In the genomic region with DNA sequence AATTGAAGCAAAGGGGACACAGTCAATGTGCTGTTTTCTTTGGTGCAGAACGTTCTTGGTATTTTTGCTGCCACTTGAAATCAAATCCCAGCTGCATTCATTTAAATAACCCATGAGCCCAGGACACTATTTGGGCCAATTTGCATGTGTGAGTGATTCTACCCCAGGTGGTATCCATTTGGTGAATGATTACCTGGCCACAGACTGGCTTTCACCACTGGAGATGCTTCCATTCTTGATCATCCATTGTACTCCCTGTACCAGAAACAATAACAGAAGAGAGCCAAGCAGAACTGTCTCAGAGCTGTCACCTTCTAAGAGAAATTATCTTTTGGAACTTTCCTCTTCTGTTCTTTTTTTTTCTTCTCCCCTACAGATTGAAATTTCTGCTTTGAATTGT, we compare ENCODE assay signal across 1 cellular context.
TF ChIP-seq lines count a peak whose summit lies in the region.

No MANE protein-coding gene starts in this region.

TF ChIP-seq in WTC11, 78 proteins besides CTCF, POLR2A, EP300 and RAD21 (continued from another document):
- TF ChIP-seq, protein P1, sequence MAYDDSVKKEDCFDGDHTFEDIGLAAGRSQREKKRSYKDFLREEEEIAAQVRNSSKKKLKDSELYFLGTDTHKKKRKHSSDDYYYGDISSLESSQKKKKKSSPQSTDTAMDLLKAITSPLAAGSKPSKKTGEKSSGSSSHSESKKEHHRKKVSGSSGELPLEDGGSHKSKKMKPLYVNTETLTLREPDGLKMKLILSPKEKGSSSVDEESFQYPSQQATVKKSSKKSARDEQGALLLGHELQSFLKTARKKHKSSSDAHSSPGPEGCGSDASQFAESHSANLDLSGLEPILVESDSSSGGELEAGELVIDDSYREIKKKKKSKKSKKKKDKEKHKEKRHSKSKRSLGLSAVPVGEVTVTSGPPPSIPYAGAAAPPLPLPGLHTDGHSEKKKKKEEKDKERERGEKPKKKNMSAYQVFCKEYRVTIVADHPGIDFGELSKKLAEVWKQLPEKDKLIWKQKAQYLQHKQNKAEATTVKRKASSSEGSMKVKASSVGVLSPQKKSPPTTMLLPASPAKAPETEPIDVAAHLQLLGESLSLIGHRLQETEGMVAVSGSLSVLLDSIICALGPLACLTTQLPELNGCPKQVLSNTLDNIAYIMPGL (CRISPR knock-in tag; IDR thresholded peaks at IDR 0.05), result no peak
- TF ChIP-seq, protein P2, sequence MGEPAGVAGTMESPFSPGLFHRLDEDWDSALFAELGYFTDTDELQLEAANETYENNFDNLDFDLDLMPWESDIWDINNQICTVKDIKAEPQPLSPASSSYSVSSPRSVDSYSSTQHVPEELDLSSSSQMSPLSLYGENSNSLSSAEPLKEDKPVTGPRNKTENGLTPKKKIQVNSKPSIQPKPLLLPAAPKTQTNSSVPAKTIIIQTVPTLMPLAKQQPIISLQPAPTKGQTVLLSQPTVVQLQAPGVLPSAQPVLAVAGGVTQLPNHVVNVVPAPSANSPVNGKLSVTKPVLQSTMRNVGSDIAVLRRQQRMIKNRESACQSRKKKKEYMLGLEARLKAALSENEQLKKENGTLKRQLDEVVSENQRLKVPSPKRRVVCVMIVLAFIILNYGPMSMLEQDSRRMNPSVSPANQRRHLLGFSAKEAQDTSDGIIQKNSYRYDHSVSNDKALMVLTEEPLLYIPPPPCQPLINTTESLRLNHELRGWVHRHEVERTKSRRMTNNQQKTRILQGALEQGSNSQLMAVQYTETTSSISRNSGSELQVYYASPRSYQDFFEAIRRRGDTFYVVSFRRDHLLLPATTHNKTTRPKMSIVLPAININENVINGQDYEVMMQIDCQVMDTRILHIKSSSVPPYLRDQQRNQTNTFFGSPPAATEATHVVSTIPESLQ (CRISPR knock-in tag; IDR thresholded peaks at IDR 0.05), result no peak
- no peak for TF ChIP-seq MYBL2 (CRISPR knock-in tag; IDR thresholded peaks at IDR 0.05)
- TF ChIP-seq, protein P3, sequence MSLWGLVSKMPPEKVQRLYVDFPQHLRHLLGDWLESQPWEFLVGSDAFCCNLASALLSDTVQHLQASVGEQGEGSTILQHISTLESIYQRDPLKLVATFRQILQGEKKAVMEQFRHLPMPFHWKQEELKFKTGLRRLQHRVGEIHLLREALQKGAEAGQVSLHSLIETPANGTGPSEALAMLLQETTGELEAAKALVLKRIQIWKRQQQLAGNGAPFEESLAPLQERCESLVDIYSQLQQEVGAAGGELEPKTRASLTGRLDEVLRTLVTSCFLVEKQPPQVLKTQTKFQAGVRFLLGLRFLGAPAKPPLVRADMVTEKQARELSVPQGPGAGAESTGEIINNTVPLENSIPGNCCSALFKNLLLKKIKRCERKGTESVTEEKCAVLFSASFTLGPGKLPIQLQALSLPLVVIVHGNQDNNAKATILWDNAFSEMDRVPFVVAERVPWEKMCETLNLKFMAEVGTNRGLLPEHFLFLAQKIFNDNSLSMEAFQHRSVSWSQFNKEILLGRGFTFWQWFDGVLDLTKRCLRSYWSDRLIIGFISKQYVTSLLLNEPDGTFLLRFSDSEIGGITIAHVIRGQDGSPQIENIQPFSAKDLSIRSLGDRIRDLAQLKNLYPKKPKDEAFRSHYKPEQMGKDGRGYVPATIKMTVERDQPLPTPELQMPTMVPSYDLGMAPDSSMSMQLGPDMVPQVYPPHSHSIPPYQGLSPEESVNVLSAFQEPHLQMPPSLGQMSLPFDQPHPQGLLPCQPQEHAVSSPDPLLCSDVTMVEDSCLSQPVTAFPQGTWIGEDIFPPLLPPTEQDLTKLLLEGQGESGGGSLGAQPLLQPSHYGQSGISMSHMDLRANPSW (CRISPR knock-in tag; conservative IDR thresholded peaks at IDR 0.05; ENCODE audit: low read depth), result no peak
- TF ChIP-seq SMAD4 (CRISPR knock-in tag; IDR thresholded peaks at IDR 0.05), result no peak
- no peak for TF ChIP-seq CBFB (CRISPR knock-in tag; IDR thresholded peaks at IDR 0.05; ENCODE audit: low read depth)
- TF ChIP-seq PRRX2 (CRISPR knock-in tag; IDR thresholded peaks at IDR 0.05), result no peak
- TF ChIP-seq SOX15 (CRISPR knock-in tag; IDR thresholded peaks at IDR 0.05), result no peak
- TF ChIP-seq, protein P4, sequence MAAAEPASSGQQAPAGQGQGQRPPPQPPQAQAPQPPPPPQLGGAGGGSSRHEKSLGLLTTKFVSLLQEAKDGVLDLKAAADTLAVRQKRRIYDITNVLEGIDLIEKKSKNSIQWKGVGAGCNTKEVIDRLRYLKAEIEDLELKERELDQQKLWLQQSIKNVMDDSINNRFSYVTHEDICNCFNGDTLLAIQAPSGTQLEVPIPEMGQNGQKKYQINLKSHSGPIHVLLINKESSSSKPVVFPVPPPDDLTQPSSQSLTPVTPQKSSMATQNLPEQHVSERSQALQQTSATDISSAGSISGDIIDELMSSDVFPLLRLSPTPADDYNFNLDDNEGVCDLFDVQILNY (CRISPR knock-in tag; IDR thresholded peaks at IDR 0.05), result no peak
